In genomic region chr2:24971300-24971549, GRCh38 we compare ENCODE assay signal across 1 cellular context.
TF ChIP-seq lines count a peak whose summit lies in the region.

No MANE protein-coding gene starts in this region.

TF ChIP-seq in SK-N-SH, 30 proteins besides CTCF, POLR2A, EP300 and RAD21 (continued from another document):
- no peak for TF ChIP-seq ZBTB33 (IDR thresholded peaks at IDR 0.05; ENCODE audit: borderline replicate concordance, low read depth)
- no peak for TF ChIP-seq IRF3 (IDR thresholded peaks at IDR 0.05; ENCODE audit: low read depth, low read length)
- no peak for TF ChIP-seq SIN3A (IDR thresholded peaks at IDR 0.05; ENCODE audit: borderline replicate concordance, low read depth, low read length)
- no peak for TF ChIP-seq MEF2A (IDR thresholded peaks at IDR 0.05; ENCODE audit: borderline replicate concordance, low read depth)
- TF ChIP-seq GABPA (IDR thresholded peaks at IDR 0.05; ENCODE audit: low read depth), result no peak
- TF ChIP-seq USF1 (IDR thresholded peaks at IDR 0.05; ENCODE audit: borderline replicate concordance, low read depth), result no peak
- 0 out of 2 replicates have a peak, but pooled peaks have one; percentile 3 for TF ChIP-seq USF2 (IDR thresholded peaks at IDR 0.05; ENCODE audit: borderline replicate concordance, low read depth, low read length)
- no peak for TF ChIP-seq FOSL2 (IDR thresholded peaks at IDR 0.05; ENCODE audit: borderline replicate concordance, low read depth)
- TF ChIP-seq FOXM1 (IDR thresholded peaks at IDR 0.05; ENCODE audit: low read depth), result no peak
- TF ChIP-seq GATA2 (CRISPR knock-in tag; IDR thresholded peaks at IDR 0.05), result no peak
- no peak for TF ChIP-seq RXRA (IDR thresholded peaks at IDR 0.05; ENCODE audit: borderline replicate concordance, low read depth)
- TF ChIP-seq MXI1 (IDR thresholded peaks at IDR 0.05; ENCODE audit: low read depth, low read length), result no peak
- TF ChIP-seq MAX (IDR thresholded peaks at IDR 0.05; ENCODE audit: low read depth), result peak; percentile 47; the same call in 1 of the 2 replicates
- peak; percentile 25; the same call in 1 of the 2 replicates for TF ChIP-seq POLR2AphosphoS5 (IDR thresholded peaks at IDR 0.05; ENCODE audit: low read depth, low read length)
- TF ChIP-seq NFIC (IDR thresholded peaks at IDR 0.05; ENCODE audit: borderline replicate concordance), result no peak
- TF ChIP-seq TAF1 (IDR thresholded peaks at IDR 0.05; ENCODE audit: borderline replicate concordance, low read depth, low read length), result no peak
- TF ChIP-seq JUND (IDR thresholded peaks at IDR 0.05), result no peak
- no peak for TF ChIP-seq RFX5 (IDR thresholded peaks at IDR 0.05; ENCODE audit: low read length)
- no peak for TF ChIP-seq RCOR1 (IDR thresholded peaks at IDR 0.05; ENCODE audit: low read length)
- TF ChIP-seq YY1 (IDR thresholded peaks at IDR 0.05; ENCODE audit: low read depth), result no peak; the same call in 1 of the 2 replicates
- TF ChIP-seq CHD2 (IDR thresholded peaks at IDR 0.05; ENCODE audit: low read length, partially characterized antibody), result no peak
